1 cellular context compared by ENCODE assay signal in genomic region chr1:178806665-178807300, GRCh38.
TF ChIP-seq lines count a peak whose summit lies in the region.

No MANE protein-coding gene starts in this region.

TF ChIP-seq in HepG2, 621 proteins besides CTCF, POLR2A, EP300 and RAD21 (continued from another document and continues in another):
- TF ChIP-seq MXD3 (CRISPR knock-in tag; IDR thresholded peaks at IDR 0.05) (no peak), TCF7L2 (IDR thresholded peaks at IDR 0.05; ENCODE audit: low read depth, low read length) (no peak), NONO (IDR thresholded peaks at IDR 0.05) (no peak), NONO (CRISPR knock-in tag; conservative IDR thresholded peaks at IDR 0.05) (no peak), GFI1 (CRISPR knock-in tag; IDR thresholded peaks at IDR 0.05; ENCODE audit: borderline replicate concordance) (0 out of 2 replicates have a peak, but pooled peaks have one; percentile 26), THYN1 (CRISPR knock-in tag; IDR thresholded peaks at IDR 0.05; ENCODE audit: borderline replicate concordance, low read depth) (no peak), ZNF251 (CRISPR knock-in tag; IDR thresholded peaks at IDR 0.05) (no peak), ZC3H4 (CRISPR knock-in tag; IDR thresholded peaks at IDR 0.05; ENCODE audit: borderline replicate concordance) (no peak), MTF1 (CRISPR knock-in tag; IDR thresholded peaks at IDR 0.05) (no peak), TEAD3 (CRISPR knock-in tag; optimal IDR thresholded peaks at IDR 0.05; ENCODE audit: borderline replicate concordance) (no peak), ARID5B (CRISPR knock-in tag; IDR thresholded peaks at IDR 0.05) (peak; percentile 51; the same call in 1 of the 2 replicates), PCBP2 (optimal IDR thresholded peaks at IDR 0.05; ENCODE audit: low read depth, low read length, poor library complexity, severe bottlenecking) (no peak), SOX13 (IDR thresholded peaks at IDR 0.05) (peak; percentile 87), SOX13 (CRISPR knock-in tag; conservative IDR thresholded peaks at IDR 0.05 in 1 of 2, IDR thresholded peaks at IDR 0.05 in 1 of 2) (peak in 1 of 2 experiments; percentile 97; a peak in 2 of 4 replicates), PCBP1 (IDR thresholded peaks at IDR 0.05; ENCODE audit: borderline replicate concordance, low read depth, low read length) (no peak), SRSF1 (optimal IDR thresholded peaks at IDR 0.05; ENCODE audit: low read depth, low read length) (no peak), HDAC2 (CRISPR knock-in tag; IDR thresholded peaks at IDR 0.05) (no peak), HOMEZ (CRISPR knock-in tag; IDR thresholded peaks at IDR 0.05; ENCODE audit: low read depth) (peak; percentile 75; the same call in 1 of the 2 replicates), RCOR2 (CRISPR knock-in tag; IDR thresholded peaks at IDR 0.05) (no peak), ZNF710 (CRISPR knock-in tag; IDR thresholded peaks at IDR 0.05; ENCODE audit: borderline replicate concordance) (peak; percentile 39; the same call in 1 of the 2 replicates), SIN3B (IDR thresholded peaks at IDR 0.05; ENCODE audit: low read length) (no peak), E2F5 (CRISPR knock-in tag; conservative IDR thresholded peaks at IDR 0.05) (no peak), IKZF4 (CRISPR knock-in tag; IDR thresholded peaks at IDR 0.05; ENCODE audit: borderline replicate concordance, low read depth, not compliant biosample characterization) (no peak), SOX6 (IDR thresholded peaks at IDR 0.05) (peak; percentile 76; the same call in 1 of the 2 replicates), SOX6 (CRISPR knock-in tag; IDR thresholded peaks at IDR 0.05) (peak; percentile 93), ZNF687 (CRISPR knock-in tag; IDR thresholded peaks at IDR 0.05) (no peak), NR0B2 (CRISPR knock-in tag; IDR thresholded peaks at IDR 0.05) (no peak), ZNF121 (CRISPR knock-in tag; IDR thresholded peaks at IDR 0.05) (peak; percentile 95), GPN1 (CRISPR knock-in tag; IDR thresholded peaks at IDR 0.05; ENCODE audit: borderline replicate concordance) (no peak), RBFOX2 (IDR thresholded peaks at IDR 0.05; ENCODE audit: low read depth, low read length) (no peak), REXO4 (CRISPR knock-in tag; IDR thresholded peaks at IDR 0.05; ENCODE audit: borderline replicate concordance) (no peak), KLF12 (CRISPR knock-in tag; IDR thresholded peaks at IDR 0.05; ENCODE audit: borderline replicate concordance) (no peak), TFAP4 (IDR thresholded peaks at IDR 0.05; ENCODE audit: borderline replicate concordance, low read depth) (no peak), GATAD2A (CRISPR knock-in tag; IDR thresholded peaks at IDR 0.05) (peak; percentile 37; the same call in 1 of the 2 replicates), HNF4G (IDR thresholded peaks at IDR 0.05; ENCODE audit: borderline replicate concordance, low read depth, low read length) (peak; percentile 64), HNF4G (CRISPR knock-in tag; IDR thresholded peaks at IDR 0.05; ENCODE audit: borderline replicate concordance, low read depth) (no peak), GZF1 (CRISPR knock-in tag; IDR thresholded peaks at IDR 0.05) (no peak), CHD4 (IDR thresholded peaks at IDR 0.05; ENCODE audit: borderline replicate concordance, low read length) (peak; percentile 63; the same call in 1 of the 2 replicates), HNF4A (CRISPR knock-in tag; IDR thresholded peaks at IDR 0.05) (peak; percentile 78), ZBTB26 (CRISPR knock-in tag; IDR thresholded peaks at IDR 0.05; ENCODE audit: borderline replicate concordance) (no peak), ZNF432 (CRISPR knock-in tag; IDR thresholded peaks at IDR 0.05; ENCODE audit: borderline replicate concordance) (no peak), ZNF597 (CRISPR knock-in tag; IDR thresholded peaks at IDR 0.05) (no peak), NPAS2 (CRISPR knock-in tag; IDR thresholded peaks at IDR 0.05; ENCODE audit: borderline replicate concordance) (no peak), ADNP (CRISPR knock-in tag; IDR thresholded peaks at IDR 0.05) (no peak), MXD4 (CRISPR knock-in tag; IDR thresholded peaks at IDR 0.05) (no peak), NCOR1 (IDR thresholded peaks at IDR 0.05; ENCODE audit: borderline replicate concordance, low read length) (0 out of 2 replicates have a peak, but pooled peaks have one; percentile 31), ZNF598 (CRISPR knock-in tag; IDR thresholded peaks at IDR 0.05; ENCODE audit: borderline replicate concordance) (no peak), ZNF564 (CRISPR knock-in tag; IDR thresholded peaks at IDR 0.05) (no peak), ZFP36L1 (CRISPR knock-in tag; IDR thresholded peaks at IDR 0.05) (no peak)
